In the genomic region with DNA sequence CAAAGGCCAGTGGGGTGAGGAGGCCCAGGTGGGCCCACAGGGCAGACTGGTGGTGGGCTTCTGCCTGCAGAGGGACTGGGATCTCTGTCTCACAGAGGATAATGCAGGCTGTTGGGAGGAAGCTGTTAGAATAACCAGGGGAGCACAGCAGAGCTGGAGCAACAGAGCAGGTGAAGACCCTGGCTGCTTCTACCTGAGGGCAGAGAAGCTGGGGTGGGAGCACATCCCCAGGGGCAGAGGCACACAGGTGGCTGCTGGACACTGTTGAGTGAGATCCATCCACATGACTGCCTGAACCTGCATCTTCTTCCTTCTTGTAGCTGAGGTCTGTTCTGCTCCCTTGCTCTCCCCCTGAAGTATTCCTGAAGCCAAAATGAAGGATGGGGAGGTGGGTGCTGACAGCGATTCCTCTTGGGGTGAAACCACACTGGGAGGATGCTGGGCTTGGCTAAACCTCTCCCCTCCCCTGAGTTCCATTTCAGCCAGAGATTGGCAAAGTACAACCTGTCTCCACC, we compare ENCODE assay signal across 8 cellular contexts.
"Had no signal": no experiment of that assay in that cellular context is flagged by ENCODE, and none has a peak within 500 bp of the region (broad histone marks: within the 10 kb centered on the region; RNA-seq: fewer than 3 reads in every experiment).

No MANE protein-coding gene starts in this region.

- H3K9me3 ChIP-seq: HAP-1 had no signal

- H3K36me3 ChIP-seq: HAP-1 had no signal

- H3K4me3 ChIP-seq: GM23248, HAP-1 had no signal

- ATAC-seq: HCT116, HepG2 had no signal

- H3K4me1 ChIP-seq: HAP-1 had no signal

- H3K27ac ChIP-seq: GM23248 had no signal

- DNase-seq: GM23248, GOT3, H7, HFFc6, KBM-7 had no signal
